In genomic region chr20:63846938-63847373, GRCh38 we compare ENCODE assay signal across 22 cellular contexts. TPM values are rescaled to one million over a fixed set of nuclear protein-coding genes. Genes with fewer than 3 reads are reported as not detected.
DNase-seq lines count a peak whose midpoint lies in the region; ATAC-seq, FAIRE-seq and TF ChIP-seq lines count a peak whose summit lies in the region.
"Had no signal": no experiment of that assay in that cellular context is flagged by ENCODE, and none has a peak within 500 bp of the region (broad histone marks: within the 10 kb centered on the region; RNA-seq: fewer than 3 reads in every experiment).

No MANE protein-coding gene starts in this region.

- H3K4me2 ChIP-seq in A549 = peak overlapping the region; percentile 75; the same call in 2 of the 3 replicates
- H3K4me2 ChIP-seq in trophoblast cell (ENCODE audit: low read length) = peak overlapping the region; percentile 69

- intact Hi-C loops in esophagus muscularis mucosa (cut with DNase I) = no loop called here

- TF ChIP-seq POLR2A in A549 (IDR thresholded peaks at IDR 0.05; ENCODE audit: low read length) (no peak), esophagus muscularis mucosa (IDR thresholded peaks at IDR 0.05; ENCODE audit: low read depth) (no peak)

- peak overlapping the region; percentile 44 for H2AK5ac ChIP-seq in trophoblast cell (ENCODE audit: low read length)

- H3K27me3 ChIP-seq in esophagus muscularis mucosa (peaks cover 0 to 57% (median 0%) of the 10 kb centered on the region in 4 donors), trophoblast cell (ENCODE audit: insufficient read depth, low read length) (no peaks in the 10 kb centered on the region)
- H3K27me3 ChIP-seq: brain microvascular endothelial cell had no signal

- H3K4me3 Mint-ChIP-seq in osteocyte (ENCODE audit: unreplicated experiment) = no peak overlapping the region
- H3K4me3 Mint-ChIP-seq: activated naive CD4-positive, alpha-beta T cell treated with anti-CD3 and anti-CD28 coated beads for 36 hours; stimulated activated naive CD8-positive, alpha-beta T cell treated with anti-CD3 and anti-CD28 coated beads, Interleukin-15, Interleukin-2, amounts not matched to agents 100 ng/mL and 50 ng/mL, for 24 hours had no signal

- peak overlapping the region; percentile 21 for H2BK120ac ChIP-seq in trophoblast cell (ENCODE audit: insufficient read depth, low read length, poor library complexity)

- no peak overlapping the region for H3K27ac Mint-ChIP-seq in osteocyte (ENCODE audit: unreplicated experiment)
- H3K27ac Mint-ChIP-seq: activated naive CD4-positive, alpha-beta T cell treated with anti-CD3 and anti-CD28 coated beads for 36 hours; stimulated activated naive CD8-positive, alpha-beta T cell treated with anti-CD3 and anti-CD28 coated beads, Interleukin-15, Interleukin-2, amounts not matched to agents 100 ng/mL and 50 ng/mL, for 24 hours had no signal

- no peak for TF ChIP-seq EP300 in A549 (IDR thresholded peaks at IDR 0.05)
- no peak for TF ChIP-seq EP300 in esophagus muscularis mucosa (IDR thresholded peaks at IDR 0.05)

- H3K9me3 Mint-ChIP-seq in osteocyte (ENCODE audit: unreplicated experiment) = no peaks in the 10 kb centered on the region
- H3K9me3 Mint-ChIP-seq: activated naive CD4-positive, alpha-beta T cell treated with anti-CD3 and anti-CD28 coated beads for 36 hours; stimulated activated naive CD8-positive, alpha-beta T cell treated with anti-CD3 and anti-CD28 coated beads, Interleukin-15, Interleukin-2, amounts not matched to agents 100 ng/mL and 50 ng/mL, for 24 hours had no signal

- H4K12ac ChIP-seq in trophoblast cell (ENCODE audit: low read depth, low read length) = no peak overlapping the region

- peak overlapping the region; percentile 3 for H4K8ac ChIP-seq in trophoblast cell (ENCODE audit: low read depth, low read length)

- no peak; a peak in 1 of 6 replicates for ATAC-seq in A549

- DNase-seq in A549 (ENCODE audit: low read depth in 1 of 2, low spot score in 1 of 2) (no peak), KBM-7 (peak; percentile 34), esophagus muscularis mucosa (ENCODE audit: extremely low spot score) (no peak), trophoblast cell (no peak), osteocyte (ENCODE audit: extremely low spot score, unreplicated experiment) (no peak), NCI-H187 (lab: John Stamatoyannopoulos, UW) (no peak), HuH-7.5 (ENCODE audit: low spot score) (no peak), RKO (ENCODE audit: low spot score) (no peak)
- DNase-seq: ACHN; activated CD4-positive, alpha-beta T cell treated with anti-CD3 and anti-CD28 coated beads for 4 hours; activated naive CD4-positive, alpha-beta T cell treated with anti-CD3 and anti-CD28 coated beads for 36 hours; brain microvascular endothelial cell; effector CD8-positive, alpha-beta T cell; midbrain; MM.1S; NCI-H2081; NCI-H774; nucleus accumbens; small intestine had no signal

- FAIRE-seq in A549 (lab: Jason Lieb, UNC) = no peak
- FAIRE-seq: small intestine had no signal

- H4K91ac ChIP-seq in trophoblast cell (ENCODE audit: low read depth, low read length) = peak overlapping the region; percentile 69

- TF ChIP-seq CTCF in A549 (IDR thresholded peaks at IDR 0.05) (no peak), esophagus muscularis mucosa (IDR thresholded peaks at IDR 0.05) (no peak), osteocyte (IDR thresholded peaks at IDR 0.05) (no peak)

- peak overlapping the region; percentile 60 for H2BK12ac ChIP-seq in trophoblast cell (ENCODE audit: low read length)

- no peak overlapping the region for H3K23ac ChIP-seq in trophoblast cell (ENCODE audit: low read length)

- H3K4ac ChIP-seq in trophoblast cell (ENCODE audit: low read depth, low read length) = no peak overlapping the region

- H3K14ac ChIP-seq in trophoblast cell (ENCODE audit: low read length) = peak overlapping the region; percentile 61

- H3K36me3 ChIP-seq in esophagus muscularis mucosa (no peaks in the 10 kb centered on the region), trophoblast cell (ENCODE audit: control insufficient read depth in 1 of 2, insufficient read depth in 2 of 2, low read length in 2 of 2) (no peaks in the 10 kb centered on the region)
- H3K36me3 ChIP-seq: brain microvascular endothelial cell had no signal

- 70% methylated on average over 3 of the region's 3 CpGs for whole genome bisulfite sequencing in A549 (ENCODE audit: missing lambda C conversion rate)
- 48% methylated on average over 3 of the region's 3 CpGs for WGBS in esophagus muscularis mucosa
- no CpG with 5 or more reads among the region's 3 CpGs for WGBS in trophoblast cell (ENCODE audit: extremely low coverage, insufficient coverage, insufficient read length)

- no peaks in the 10 kb centered on the region for H3K79me2 ChIP-seq in trophoblast cell (ENCODE audit: control insufficient read depth, insufficient read depth, low read length, poor library complexity)

- H3K4me1 ChIP-seq in A549 (peaks cover 17% of the 10 kb centered on the region), esophagus muscularis mucosa (peaks cover 47 to 48% (median 48%) of the 10 kb centered on the region in 4 donors), trophoblast cell (ENCODE audit: control insufficient read depth in 1 of 2, insufficient read depth in 2 of 2, low read length in 2 of 2) (peaks cover 24% of the 10 kb centered on the region in 2 experiments)

- H3K27ac ChIP-seq in A549 (peak overlapping the region in 1 of 2 experiments; percentile 82; a peak in 2 of 6 replicates), esophagus muscularis mucosa (replicated peaks in 1 of 4) (peak overlapping the region; percentile 54 to 67 (median 65)), trophoblast cell (ENCODE audit: low read depth, low read length) (peak overlapping the region; percentile 55)
- H3K27ac ChIP-seq: brain microvascular endothelial cell had no signal

- peak overlapping the region; percentile 12 for H3K18ac ChIP-seq in trophoblast cell (ENCODE audit: low read length)

- H2AFZ ChIP-seq in trophoblast cell (ENCODE audit: insufficient read depth, low read length, poor library complexity) = no peak overlapping the region

- no peaks in the 10 kb centered on the region for H3K36me3 Mint-ChIP-seq in osteocyte (ENCODE audit: unreplicated experiment)

- CTCF ChIA-PET in A549 (lab: Yijun Ruan, JAX) = interaction anchor here (1.1 kb wide), 1 partner anchor 158 kb away, joined by 3 read pairs; no protein-coding TSS in a partner anchor

- H3K4me3 ChIP-seq in A549 (no peak overlapping the region), esophagus muscularis mucosa (no peak overlapping the region), trophoblast cell (ENCODE audit: low read depth, low read length) (no peak overlapping the region)

- POLR2A ChIA-PET in A549 (lab: Yijun Ruan, JAX) = no interaction called here

- H3K9me3 ChIP-seq in A549 (no peaks in the 10 kb centered on the region), esophagus muscularis mucosa (no peaks in the 10 kb centered on the region), trophoblast cell (ENCODE audit: insufficient read depth, low read depth, low read length) (no peaks in the 10 kb centered on the region)
- H3K9me3 ChIP-seq: Caco-2 had no signal

- no peaks in the 10 kb centered on the region for H3K27me3 Mint-ChIP-seq in osteocyte (ENCODE audit: unreplicated experiment)

- H3K9ac ChIP-seq in trophoblast cell (ENCODE audit: low read length) = no peak overlapping the region

- in situ Hi-C loops in KBM-7 (cut with MboI; ENCODE audit: low pct_unique_long_range_greater_than_20kb, low sequenced_read_pairs) = no loop called here

- H2BK5ac ChIP-seq in trophoblast cell (ENCODE audit: low read depth, low read length, poor library complexity) = no peak overlapping the region

- H3K79me1 ChIP-seq in trophoblast cell (ENCODE audit: low read length) = peaks cover 23% of the 10 kb centered on the region

- H3K4me1 Mint-ChIP-seq in osteocyte (ENCODE audit: unreplicated experiment) = peaks cover 18% of the 10 kb centered on the region

- TF ChIP-seq RAD21 in A549 (conservative IDR thresholded peaks at IDR 0.05 in 1 of 2, IDR thresholded peaks at IDR 0.05 in 1 of 2) = no peak

TF ChIP-seq in A549, 52 proteins besides CTCF, POLR2A, EP300 and RAD21 (continues in another document):
- TF ChIP-seq ZFP36 (IDR thresholded peaks at IDR 0.05; ENCODE audit: borderline replicate concordance, partially characterized antibody) = no peak
- no peak for TF ChIP-seq KDM1A (IDR thresholded peaks at IDR 0.05; ENCODE audit: low read depth)
- TF ChIP-seq HDAC2 (IDR thresholded peaks at IDR 0.05) = no peak

RNA-seq across cellular contexts. Expression of gene ABHD16B, which starts 14.3 kb away (rescaled TPM):
- not detected in 2 replicates for polyA plus RNA-seq in A549 (2011; rRNA removed)
- not detected in 2 replicates for polyA plus RNA-seq in A549 (2012; cell fraction: cytosol; rRNA removed)
- polyA plus RNA-seq in A549 (2012; cell fraction: nucleus; rRNA removed) = not detected in 2 replicates
- polyA plus RNA-seq in A549 (2017; fragmentation: RNase III; extraction: RNeasy Plus Mini Kit Qiagen cat#74134 plus additional on column Dnase treatment) = not detected in 3 replicates
- polyA minus RNA-seq in A549 (2011; rRNA and poly(A)+ RNA removed) = not detected in 2 replicates
- total RNA-seq in esophagus muscularis mucosa = not detected
- not detected in 2 replicates for polyA plus RNA-seq in trophoblast cell (2013)
- total RNA-seq in osteocyte = not detected in 2 replicates
- total RNA-seq: activated naive CD4-positive, alpha-beta T cell treated with anti-CD3 and anti-CD28 coated beads for 36 hours; T-helper 2 cell treated with Interferon-gamma antibody and Interleukin-4, amounts not matched to agents 100 ng/mL and 5 ng/mL, for 36 hours had no signal

RNA-seq across cellular contexts. Expression of gene ZBTB46, which starts 15.9 kb away (rescaled TPM):
- polyA plus RNA-seq in A549 (2011; rRNA removed) = 0.17 and 0.26 TPM in 2 replicates
- polyA plus RNA-seq in A549 (2012; cell fraction: cytosol; rRNA removed) = 0.32 and 0.76 TPM in 2 replicates
- polyA plus RNA-seq in A549 (2012; cell fraction: nucleus; rRNA removed) = 1.2 and 1.3 TPM in 2 replicates
- 0.32 to 0.43 TPM (median 0.42 TPM) in 3 replicates for polyA plus RNA-seq in A549 (2017; fragmentation: RNase III; extraction: RNeasy Plus Mini Kit Qiagen cat#74134 plus additional on column Dnase treatment)
- polyA minus RNA-seq in A549 (2011; rRNA and poly(A)+ RNA removed) = 2.6 and 2.8 TPM in 2 replicates
- 10 to 100 TPM in 3 of 4 donors, 1 to 10 TPM in 1; 9.6 to 22.8 (median 13.8) TPM for total RNA-seq in esophagus muscularis mucosa
- polyA plus RNA-seq in trophoblast cell (2013) = 5.9 and 6.3 TPM in 2 replicates
- total RNA-seq in osteocyte = 20.5 and 20.9 TPM in 2 replicates

RNA-seq across cellular contexts. Expression of gene TPD52L2, which starts 18.1 kb away (rescaled TPM):
- 86.3 and 93.9 TPM in 2 replicates for polyA plus RNA-seq in A549 (2011; rRNA removed)
- polyA plus RNA-seq in A549 (2012; cell fraction: cytosol; rRNA removed) = 110 and 126 TPM in 2 replicates
- polyA plus RNA-seq in A549 (2012; cell fraction: nucleus; rRNA removed) = 116 and 134 TPM in 2 replicates
- polyA plus RNA-seq in A549 (2017; fragmentation: RNase III; extraction: RNeasy Plus Mini Kit Qiagen cat#74134 plus additional on column Dnase treatment) = 94.1 to 102 TPM (median 99.0 TPM) in 3 replicates
- polyA minus RNA-seq in A549 (2011; rRNA and poly(A)+ RNA removed) = 44.8 and 56.1 TPM in 2 replicates
- 100 to 1,000 TPM; 110 to 162 (median 134) TPM for total RNA-seq in esophagus muscularis mucosa
- polyA plus RNA-seq in trophoblast cell (2013) = 67.0 and 68.3 TPM in 2 replicates
- 102 and 109 TPM in 2 replicates for total RNA-seq in osteocyte

RNA-seq across cellular contexts. Expression of gene DNAJC5, which starts 48.0 kb away (rescaled TPM):
- 20.3 and 20.4 TPM in 2 replicates for polyA plus RNA-seq in A549 (2011; rRNA removed)
- 15.9 and 19.9 TPM in 2 replicates for polyA plus RNA-seq in A549 (2012; cell fraction: cytosol; rRNA removed)
- 31.2 and 34.8 TPM in 2 replicates for polyA plus RNA-seq in A549 (2012; cell fraction: nucleus; rRNA removed)
- polyA plus RNA-seq in A549 (2017; fragmentation: RNase III; extraction: RNeasy Plus Mini Kit Qiagen cat#74134 plus additional on column Dnase treatment) = 21.7 to 23.2 TPM (median 23.2 TPM) in 3 replicates
- 27.1 and 32.7 TPM in 2 replicates for polyA minus RNA-seq in A549 (2011; rRNA and poly(A)+ RNA removed)
- 10 to 100 TPM; 39.5 to 64.9 (median 53.1) TPM for total RNA-seq in esophagus muscularis mucosa
- polyA plus RNA-seq in trophoblast cell (2013) = 24.9 and 25.0 TPM in 2 replicates
- 41.2 and 42.7 TPM in 2 replicates for total RNA-seq in osteocyte
